ENCODE assay signal across 8 cellular contexts in genomic region chr19:44498988-44499387, GRCh38. TPM values are rescaled to one million over a fixed set of nuclear protein-coding genes. Genes with fewer than 3 reads are reported as not detected.
DNase-seq lines count a peak whose midpoint lies in the region; ATAC-seq lines count a peak whose summit lies in the region.

No MANE protein-coding gene starts in this region.

- H3K36me3 Mint-ChIP-seq in stimulated activated naive CD8-positive, alpha-beta T cell treated with anti-CD3 and anti-CD28 coated beads, Interleukin-15, Interleukin-2, amounts not matched to agents 100 ng/mL and 50 ng/mL, for 24 hours (ENCODE audit: low read depth): peaks cover 75% of the 10 kb centered on the region
- peaks cover 69% of the 10 kb centered on the region for H3K36me3 Mint-ChIP-seq in activated naive CD8-positive, alpha-beta T cell treated with anti-CD3 and anti-CD28 coated beads for 36 hours

- H3K4ac ChIP-seq in mesendoderm (ENCODE audit: low read depth, low read length): no peak overlapping the region

- no peaks in the 10 kb centered on the region for H3K27me3 ChIP-seq in mesendoderm (ENCODE audit: insufficient read depth, low read length, poor library complexity)

- peaks cover 36% of the 10 kb centered on the region for H3K4me1 Mint-ChIP-seq in stimulated activated naive CD8-positive, alpha-beta T cell treated with anti-CD3 and anti-CD28 coated beads, Interleukin-15, Interleukin-2, amounts not matched to agents 100 ng/mL and 50 ng/mL, for 24 hours (ENCODE audit: low read depth)
- H3K4me1 Mint-ChIP-seq in activated naive CD8-positive, alpha-beta T cell treated with anti-CD3 and anti-CD28 coated beads for 36 hours: peaks cover 22% of the 10 kb centered on the region

- H4K5ac ChIP-seq in mesendoderm (ENCODE audit: low read length): no peak overlapping the region

- H2BK5ac ChIP-seq in mesendoderm (ENCODE audit: low read length): no peak overlapping the region

- H3K27ac ChIP-seq in mesendoderm (ENCODE audit: low read depth, low read length): no peak overlapping the region

- no peak overlapping the region for H2BK120ac ChIP-seq in mesendoderm (ENCODE audit: low read depth, low read length)

- peak overlapping the region; percentile 98 for H3K9ac ChIP-seq in mesendoderm (ENCODE audit: low read length)

- peaks cover 6% of the 10 kb centered on the region for H3K4me1 ChIP-seq in mesendoderm (ENCODE audit: control insufficient read depth, low read depth, low read length)

- no peak overlapping the region for H2AK5ac ChIP-seq in mesendoderm (ENCODE audit: low read length)

- no peak for ATAC-seq in stimulated activated naive CD8-positive, alpha-beta T cell treated with anti-CD3 and anti-CD28 coated beads, Interleukin-15, Interleukin-2, amounts not matched to agents 100 U/mL and 50 U/mL, for 24 hours
- no peak for ATAC-seq in GM21576 (IDR thresholded peaks at IDR 0.05; ENCODE audit: unreplicated experiment)

- H3K36me3 ChIP-seq in mesendoderm (ENCODE audit: control insufficient read depth, insufficient read depth, low read length): peaks cover 7% of the 10 kb centered on the region

- H3K79me2 ChIP-seq in mesendoderm (ENCODE audit: control insufficient read depth, insufficient read depth, low read length): peaks cover 27% of the 10 kb centered on the region

- peaks cover 56% of the 10 kb centered on the region for H3K9me3 Mint-ChIP-seq in stimulated activated naive CD8-positive, alpha-beta T cell treated with anti-CD3 and anti-CD28 coated beads, Interleukin-15, Interleukin-2, amounts not matched to agents 100 ng/mL and 50 ng/mL, for 24 hours
- H3K9me3 Mint-ChIP-seq in activated naive CD8-positive, alpha-beta T cell treated with anti-CD3 and anti-CD28 coated beads for 36 hours: peaks cover 60% of the 10 kb centered on the region

- H3K27me3 Mint-ChIP-seq in stimulated activated naive CD8-positive, alpha-beta T cell treated with anti-CD3 and anti-CD28 coated beads, Interleukin-15, Interleukin-2, amounts not matched to agents 100 ng/mL and 50 ng/mL, for 24 hours: peaks cover 9% of the 10 kb centered on the region
- peaks cover under 1% of the 10 kb centered on the region for H3K27me3 Mint-ChIP-seq in activated naive CD8-positive, alpha-beta T cell treated with anti-CD3 and anti-CD28 coated beads for 36 hours

- no peak overlapping the region for H3K56ac ChIP-seq in mesendoderm (ENCODE audit: low read length)

- no CpG with 5 or more reads among the region's 9 CpGs for WGBS in mesendoderm (ENCODE audit: extremely low coverage, insufficient coverage, low lambda C conversion rate)

- no peak overlapping the region for H3K23ac ChIP-seq in mesendoderm (ENCODE audit: low read length)

- no peak for DNase-seq in stimulated activated naive CD8-positive, alpha-beta T cell treated with anti-CD3 and anti-CD28 coated beads, Interleukin-15, Interleukin-2, amounts not matched to agents 100 U/mL and 50 U/mL, for 24 hours
- no peak for DNase-seq in activated naive CD8-positive, alpha-beta T cell treated with anti-CD3 and anti-CD28 coated beads for 36 hours
- DNase-seq in mesendoderm (no peak), glomerular visceral epithelial cell (ENCODE audit: extremely low spot score) (no peak), NCI-H2227 (lab: John Stamatoyannopoulos, UW; ENCODE audit: unreplicated experiment) (no peak), pons (ENCODE audit: low spot score) (no peak)

- H4K8ac ChIP-seq in mesendoderm (ENCODE audit: low read depth, low read length): no peak overlapping the region

- H3K4me3 ChIP-seq in mesendoderm (ENCODE audit: low read length): no peak overlapping the region

- H3K4me2 ChIP-seq in mesendoderm (ENCODE audit: low read length): peak overlapping the region; percentile 27

- H3K18ac ChIP-seq in mesendoderm (ENCODE audit: low read length): no peak overlapping the region

- H3K4me3 Mint-ChIP-seq in stimulated activated naive CD8-positive, alpha-beta T cell treated with anti-CD3 and anti-CD28 coated beads, Interleukin-15, Interleukin-2, amounts not matched to agents 100 ng/mL and 50 ng/mL, for 24 hours: peak overlapping the region; percentile 94
- H3K4me3 Mint-ChIP-seq in activated naive CD8-positive, alpha-beta T cell treated with anti-CD3 and anti-CD28 coated beads for 36 hours: peak overlapping the region; percentile 96

- no peak overlapping the region for H2BK15ac ChIP-seq in mesendoderm (replicated peaks; ENCODE audit: low read depth)

- no peak overlapping the region for H3K27ac Mint-ChIP-seq in stimulated activated naive CD8-positive, alpha-beta T cell treated with anti-CD3 and anti-CD28 coated beads, Interleukin-15, Interleukin-2, amounts not matched to agents 100 ng/mL and 50 ng/mL, for 24 hours
- H3K27ac Mint-ChIP-seq in activated naive CD8-positive, alpha-beta T cell treated with anti-CD3 and anti-CD28 coated beads for 36 hours: no peak overlapping the region

- H3K79me1 ChIP-seq in mesendoderm (ENCODE audit: low read length): peaks cover 30% of the 10 kb centered on the region

RNA-seq across cellular contexts. Expression of gene ZNF180, which starts 1.3 kb away (rescaled TPM):
- total RNA-seq in activated naive CD8-positive, alpha-beta T cell treated with anti-CD3 and anti-CD28 coated beads for 36 hours: 10 to 100 TPM in 1 of 2 experiments, 1 to 10 TPM in 1; 9.9 to 10.2 TPM
- polyA plus RNA-seq in mesendoderm (2013, experiment 1 of 2): 5.2 TPM
- 5.2 TPM for polyA plus RNA-seq in mesendoderm (2013, experiment 2 of 2)

RNA-seq across cellular contexts. Expression of gene CEACAM20, which starts 30.5 kb away (rescaled TPM):
- not detected for total RNA-seq in activated naive CD8-positive, alpha-beta T cell treated with anti-CD3 and anti-CD28 coated beads for 36 hours
- polyA plus RNA-seq in mesendoderm (2013, experiment 1 of 2): not detected
- polyA plus RNA-seq in mesendoderm (2013, experiment 2 of 2): not detected

RNA-seq across cellular contexts. Expression of gene ZNF229, which starts 50.7 kb away (rescaled TPM):
- total RNA-seq in activated naive CD8-positive, alpha-beta T cell treated with anti-CD3 and anti-CD28 coated beads for 36 hours: 1 to 10 TPM; 3.0 to 4.5 TPM
- polyA plus RNA-seq in mesendoderm (2013, experiment 1 of 2): 6.2 TPM
- polyA plus RNA-seq in mesendoderm (2013, experiment 2 of 2): 5.9 TPM
